ENCODE assay signal across 18 cellular contexts in genomic region chr17:61361084-61361483, GRCh38. TPM values are rescaled to one million over a fixed set of nuclear protein-coding genes. Genes with fewer than 3 reads are reported as not detected.
DNase-seq lines count a peak whose midpoint lies in the region; ATAC-seq, FAIRE-seq and TF ChIP-seq lines count a peak whose summit lies in the region.
"Had no signal": no experiment of that assay in that cellular context is flagged by ENCODE, and none has a peak within 500 bp of the region (broad histone marks: within the 10 kb centered on the region; RNA-seq: fewer than 3 reads in every experiment).

No MANE protein-coding gene starts in this region.

- no peaks in the 10 kb centered on the region for H3K79me2 ChIP-seq in keratinocyte (ENCODE audit: control insufficient read depth, insufficient read depth, low read length)

- CTCF ChIA-PET in AG04449 (lab: Yijun Ruan, JAX), result interaction anchor here (0.7 to 1.7 kb wide), 4 partner anchors 10 to 360 kb away, joined by 3 to 4 read pairs (median 3); no protein-coding TSS in a partner anchor

- H3K9me3 ChIP-seq in keratinocyte (ENCODE audit: control insufficient read depth, low read depth, low read length), result no peaks in the 10 kb centered on the region
- no peaks in the 10 kb centered on the region for H3K9me3 ChIP-seq in uterus
- H3K9me3 ChIP-seq: BE2C, neutrophil, thoracic aorta had no signal

- FAIRE-seq in keratinocyte (lab: Jason Lieb, UNC), result no peak
- FAIRE-seq: GM12878 had no signal

- intact Hi-C loops in uterus (cut with DNase I; ENCODE audit: low total_unique reads), result no loop called here

- H3K9ac ChIP-seq in keratinocyte (ENCODE audit: control insufficient read depth, extremely low read depth, insufficient read depth, low read length), result no peak overlapping the region

- no peaks in the 10 kb centered on the region for H3K27me3 ChIP-seq in keratinocyte (ENCODE audit: control insufficient read depth, extremely low read depth, insufficient read depth, low read length)
- no peaks in the 10 kb centered on the region for H3K27me3 ChIP-seq in uterus
- H3K27me3 ChIP-seq: BE2C had no signal

- H3K36me3 ChIP-seq in keratinocyte (ENCODE audit: control insufficient read depth in 2 of 2, extremely low read depth in 1 of 2, insufficient read depth in 2 of 2, low read length in 2 of 2) (no peaks in the 10 kb centered on the region), uterus (no peaks in the 10 kb centered on the region)
- H3K36me3 ChIP-seq: BE2C, neutrophil, thoracic aorta had no signal

- dilution Hi-C loops in keratinocyte (cut with MboI; ENCODE audit: extremely low pct_ligation_motif_present, low sequenced_read_pairs), result no loop called here

- POLR2A ChIA-PET in AG04449 (lab: Yijun Ruan, JAX), result no interaction called here

- peaks cover 23% of the 10 kb centered on the region for H3K4me1 ChIP-seq in keratinocyte (ENCODE audit: control insufficient read depth, extremely low read depth, insufficient read depth, low read length)
- no peaks in the 10 kb centered on the region for H3K4me1 ChIP-seq in uterus

- H3K27ac ChIP-seq in keratinocyte (ENCODE audit: control insufficient read depth, insufficient read depth, low read length) (no peak overlapping the region), uterus (no peak overlapping the region)
- H3K27ac ChIP-seq: neutrophil, thoracic aorta had no signal

- H3K4me3 ChIP-seq in AG04449 (ENCODE audit: low read depth, low read length) (no peak overlapping the region), keratinocyte (ENCODE audit: control insufficient read depth in 2 of 3, extremely low read depth in 1 of 3, insufficient read depth in 2 of 3, low read depth in 1 of 3, low read length in 3 of 3) (no peak overlapping the region), uterus (no peak overlapping the region)
- H3K4me3 ChIP-seq: GM12878, lung, thoracic aorta had no signal

- TF ChIP-seq POLR2A in uterus (IDR thresholded peaks at IDR 0.05), result no peak

- no peak for TF ChIP-seq CTCF in AG04449 (IDR thresholded peaks at IDR 0.05; ENCODE audit: insufficient read depth, low read length, missing control alignments)
- no peak for TF ChIP-seq CTCF in keratinocyte (optimal IDR thresholded peaks at IDR 0.05 in 1 of 3, IDR thresholded peaks at IDR 0.05 in 1 of 3, conservative IDR thresholded peaks at IDR 0.05 in 1 of 3; ENCODE audit: extremely low read depth in 1 of 3, insufficient read depth in 2 of 3, low read length in 3 of 3)
- no peak for TF ChIP-seq CTCF in uterus (IDR thresholded peaks at IDR 0.05)

- no peak for ATAC-seq in GM21360 (IDR thresholded peaks at IDR 0.05; ENCODE audit: unreplicated experiment)
- ATAC-seq: activated CD8-positive, alpha-beta memory T cell treated with anti-CD3 and anti-CD28 coated beads, Interleukin-2, amount 10 ng/mL, durations not matched to agents 7 days and 5 days; GM12878 had no signal

- DNase-seq in AG04449 (ENCODE audit: low read depth, low spot score) (peak; percentile 62), HS-5 (ENCODE audit: low read depth) (peak; percentile 64), astrocyte of the hippocampus (ENCODE audit: low read depth, low spot score) (peak; percentile 66), keratinocyte (ENCODE audit: low read depth, low spot score) (no peak), uterus (no peak), SW480 (ENCODE audit: low spot score) (no peak), NCI-H748 treated with DMSO at 0.1 percent for 48 hours (lab: John Stamatoyannopoulos, UW) (no peak)
- DNase-seq: activated CD8-positive, alpha-beta memory T cell treated with anti-CD3 and anti-CD28 coated beads, Interleukin-2, amount 10 ng/mL, durations not matched to agents 7 days and 5 days; BE2C; Karpas-422; NCI-H1930; NCI-H774; SHP77 treated with DMSO at 0.1 percent for 48 hours had no signal

- H4K20me1 ChIP-seq in keratinocyte (ENCODE audit: control insufficient read depth, extremely low read depth, insufficient read depth, low read length), result no peaks in the 10 kb centered on the region

- peak overlapping the region; percentile 46 for H3K4me2 ChIP-seq in keratinocyte (ENCODE audit: control insufficient read depth, extremely low read depth, insufficient read depth, low read depth, low read length)

- no peaks in the 10 kb centered on the region for H3K9me1 ChIP-seq in keratinocyte (ENCODE audit: control insufficient read depth, extremely low read depth, insufficient read depth, low read length)

- no peak overlapping the region for H2AFZ ChIP-seq in keratinocyte (ENCODE audit: control insufficient read depth, low read length)

RNA-seq across cellular contexts. Expression of gene TBX2, which starts 38.6 kb away (rescaled TPM):
- 0.01 TPM in 2 of 3 replicates, not detected in the other for polyA plus RNA-seq in keratinocyte
- polyA plus RNA-seq in keratinocyte (2011; ENCODE audit: low read depth), result not detected
- polyA plus RNA-seq in keratinocyte (2011; cell fraction: cytosol; rRNA removed), result 0.03 TPM in 1 of 2 replicates, not detected in the other
- polyA plus RNA-seq in keratinocyte (2011; cell fraction: nucleus; rRNA removed), result 0.04 and 0.07 TPM in 2 replicates
- 0.02 TPM in 1 of 2 replicates, not detected in the other for polyA plus RNA-seq in keratinocyte (2012; ENCODE audit: low replicate concordance)
- polyA minus RNA-seq in keratinocyte, result 0.10 to 0.26 TPM in 2 of 3 replicates, not detected in the other
- polyA minus RNA-seq in keratinocyte (2011; cell fraction: cytosol; rRNA and poly(A)+ RNA removed), result not detected
- polyA minus RNA-seq in keratinocyte (2011; cell fraction: nucleus; rRNA and poly(A)+ RNA removed), result not detected in 2 replicates
- 10 to 100 TPM in 3 of 4 donors, under 1 TPM in 1; 0.29 to 40.5 (median 27.4) TPM for total RNA-seq in uterus
- total RNA-seq: activated CD8-positive, alpha-beta memory T cell treated with anti-CD3 and anti-CD28 coated beads, Interleukin-2, amount 10 ng/mL, durations not matched to agents 7 days and 5 days had no signal
- polyA plus RNA-seq: GM12878 had no signal

Comparison
In these comparisons a context has a peak if more than half of its experiments do, and no peak if none do; other contexts are left out.
1. DNase-seq: peak in AG04449 (single experiment), HS-5 (single experiment) and astrocyte of the hippocampus (single experiment); none in keratinocyte (single experiment), uterus (0 of 2), SW480 (single experiment) and NCI-H748 treated with DMSO at 0.1 percent for 48 hours (single experiment).